In the genomic region with DNA sequence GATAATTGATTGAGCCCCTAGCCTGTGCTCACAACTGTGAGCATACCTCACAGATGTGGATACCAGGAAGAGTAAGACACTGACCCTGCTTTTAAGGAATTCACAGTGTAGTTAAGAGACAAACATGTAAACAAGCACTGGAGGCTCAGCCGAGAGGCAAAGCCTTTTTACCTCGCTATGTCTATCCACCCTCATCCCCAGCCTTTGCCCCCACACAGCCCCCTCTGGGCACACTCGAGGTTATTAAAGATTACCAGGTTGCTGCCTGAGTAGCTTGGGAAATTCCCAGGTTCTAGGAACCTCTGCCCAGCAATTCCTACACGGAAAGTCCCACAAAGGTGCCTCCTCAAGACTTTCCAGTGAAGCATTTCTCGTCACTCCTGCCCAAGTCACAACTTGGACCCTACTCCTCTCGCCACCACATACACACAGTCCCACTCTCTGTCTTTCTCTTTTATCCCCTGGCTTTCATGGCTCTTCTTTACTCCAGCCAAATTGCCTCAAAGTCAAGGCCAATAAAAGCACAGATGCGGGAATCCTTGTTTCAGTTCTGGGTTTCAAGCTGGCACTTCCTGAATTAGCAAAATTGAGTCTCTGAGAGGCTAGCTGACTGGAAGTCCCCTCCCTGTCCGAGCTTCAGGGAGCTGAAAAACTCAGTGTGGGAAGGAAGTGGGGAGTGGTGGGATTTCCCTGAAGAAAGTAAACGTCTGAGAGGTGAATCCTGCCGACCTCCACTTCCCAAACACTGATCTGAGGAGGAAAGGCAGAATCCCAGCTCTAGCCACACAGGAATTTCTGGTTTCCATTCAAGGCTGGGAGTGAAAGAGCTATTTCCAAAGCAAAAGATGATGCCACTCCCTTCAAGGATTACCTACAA, we compare ENCODE assay signal across 8 cellular contexts. TPM values are rescaled to one million over a fixed set of nuclear protein-coding genes. Genes with fewer than 3 reads are reported as not detected.
A peak's percentile ranks its signal among the peaks of the same experiment; 100 is the strongest.
DNase-seq lines count a peak whose midpoint lies in the region; ATAC-seq and TF ChIP-seq lines count a peak whose summit lies in the region.

No MANE protein-coding gene starts in this region.

- peak overlapping the region; percentile 24 to 78 for H3K4me3 Mint-ChIP-seq in CD14-positive monocyte

- H3K9ac ChIP-seq in mesenchymal stem cell (ENCODE audit: low read length), result peak overlapping the region; percentile 58

- H3K4me2 ChIP-seq in mesenchymal stem cell (ENCODE audit: low read length, poor library complexity, severe bottlenecking), result no peak overlapping the region

- H3K27ac Mint-ChIP-seq in CD14-positive monocyte, result peak overlapping the region; percentile 82 to 97 (median 91)

- 46 to 52% (median 49%) methylated on average over 10 of the region's 10 CpGs for WGBS in adrenal gland, 4 donors
- WGBS in mesenchymal stem cell, result 59% methylated on average over 10 of the region's 10 CpGs

- peaks cover 0 to 2% (median 0%) of the 10 kb centered on the region in 7 donors for H3K9me3 Mint-ChIP-seq in CD14-positive monocyte

- H3K36me3 ChIP-seq in adrenal gland (replicated peaks in 1 of 2) (peaks cover 0 to 15% of the 10 kb centered on the region in 2 donors), mesenchymal stem cell (ENCODE audit: control insufficient read depth in 1 of 2, insufficient read depth in 2 of 2, low read depth in 1 of 2, low read length in 2 of 2) (peaks cover 10 to 27% of the 10 kb centered on the region in 2 experiments)

- H3K23ac ChIP-seq in mesenchymal stem cell (ENCODE audit: low read length in 2 of 2), result no peak overlapping the region

- H3K4ac ChIP-seq in mesenchymal stem cell (ENCODE audit: low read depth in 1 of 2, low read length in 2 of 2), result no peak overlapping the region

- H3K18ac ChIP-seq in mesenchymal stem cell (ENCODE audit: low read depth in 1 of 2, low read length in 2 of 2), result peak overlapping the region in 1 of 2 experiments; percentile 30

- H3K27me3 ChIP-seq in adrenal gland, result no peaks in the 10 kb centered on the region
- peaks cover 0 to 8% of the 10 kb centered on the region in 2 experiments for H3K27me3 ChIP-seq in mesenchymal stem cell (ENCODE audit: control insufficient read depth in 1 of 2, insufficient read depth in 1 of 2, low read length in 2 of 2)

- no peak overlapping the region for H4K91ac ChIP-seq in mesenchymal stem cell (ENCODE audit: low read length)

- TF ChIP-seq POLR2A in adrenal gland (IDR thresholded peaks at IDR 0.05), result no peak

- intact Hi-C loops in CD14-positive monocyte (cut with micrococcal nuclease), result loop anchor here in 1 of 2 donors (5.0 kb wide), 1 partner anchor 51 kb away; a partner anchor contains a TSS
- intact Hi-C loops in adrenal gland (cut with DNase I), result no loop called here

- H2BK12ac ChIP-seq in mesenchymal stem cell (ENCODE audit: low read length in 2 of 2), result no peak overlapping the region

- H3K4me1 ChIP-seq in adrenal gland (replicated peaks in 1 of 2) (peaks cover 21 to 38% of the 10 kb centered on the region in 2 donors), mesenchymal stem cell (ENCODE audit: control insufficient read depth, insufficient read depth, low read depth, low read length) (peaks cover 12% of the 10 kb centered on the region)

- peaks cover 80 to 83% of the 10 kb centered on the region in 2 donors for H3K36me3 Mint-ChIP-seq in CD14-positive monocyte

- H4K8ac ChIP-seq in mesenchymal stem cell (ENCODE audit: low read length), result peak overlapping the region; percentile 33

- H3K27ac ChIP-seq in adrenal gland, result peak overlapping the region in 3 of 5 donors; percentile 40 to 68 (median 48)
- peak overlapping the region; percentile 12 for H3K27ac ChIP-seq in mesenchymal stem cell (ENCODE audit: low read length, poor library complexity, severe bottlenecking)

- no peak overlapping the region for H3K14ac ChIP-seq in mesenchymal stem cell (ENCODE audit: low read length in 2 of 2)

- no peaks in the 10 kb centered on the region for H3K9me3 ChIP-seq in adrenal gland (replicated peaks in 1 of 3)
- no peaks in the 10 kb centered on the region for H3K9me3 ChIP-seq in mesenchymal stem cell (ENCODE audit: control insufficient read depth, low read length)

- H3K4me3 ChIP-seq in adrenal gland, result peak overlapping the region in 1 of 4 donors; percentile 15
- peak overlapping the region in 1 of 2 experiments; percentile 17 for H3K4me3 ChIP-seq in mesenchymal stem cell (ENCODE audit: insufficient read depth in 1 of 2, low read depth in 1 of 2, low read length in 2 of 2)

- no peaks in the 10 kb centered on the region for H3K27me3 Mint-ChIP-seq in CD14-positive monocyte (ENCODE audit: low read depth in 3 of 3)

- DNase-seq in CD14-positive monocyte (ENCODE audit: low spot score) (peak; percentile 64), adrenal gland (peak in 2 of 7 donors; percentile 42 to 51), mesenchymal stem cell (peak; percentile 46), NCI-H146 (lab: John Stamatoyannopoulos, UW) (no peak)

- no peak overlapping the region for H2AK5ac ChIP-seq in mesenchymal stem cell (ENCODE audit: low read length, severe bottlenecking)

- TF ChIP-seq CTCF in CD14-positive monocyte (IDR thresholded peaks at IDR 0.05) (no peak), adrenal gland (IDR thresholded peaks at IDR 0.05) (no peak)

- no peak overlapping the region for H2BK120ac ChIP-seq in mesenchymal stem cell (ENCODE audit: low read depth, low read length)

- no peak overlapping the region for H2BK5ac ChIP-seq in mesenchymal stem cell (ENCODE audit: low read depth, low read length, poor library complexity, severe bottlenecking)

- H2AFZ ChIP-seq in mesenchymal stem cell (ENCODE audit: low read depth, low read length), result no peak overlapping the region

- H3K4me1 Mint-ChIP-seq in CD14-positive monocyte, result peaks cover 71% of the 10 kb centered on the region

- ATAC-seq in HG02759 (IDR thresholded peaks at IDR 0.05; ENCODE audit: unreplicated experiment) (peak; percentile 59), GM19397 (IDR thresholded peaks at IDR 0.05; ENCODE audit: unreplicated experiment) (no peak), HG03175 (IDR thresholded peaks at IDR 0.05; ENCODE audit: unreplicated experiment) (no peak), HG03565 (IDR thresholded peaks at IDR 0.05; ENCODE audit: unreplicated experiment) (no peak)

- no peak overlapping the region for H2BK15ac ChIP-seq in mesenchymal stem cell (ENCODE audit: low read depth, poor library complexity, severe bottlenecking)

- H3K79me1 ChIP-seq in mesenchymal stem cell (replicated peaks; ENCODE audit: low read length, poor library complexity, severe bottlenecking), result no peaks in the 10 kb centered on the region

RNA-seq across cellular contexts. Expression of a gene that starts 7.6 kb away (rescaled TPM):
- 10 to 100 TPM; 22.4 to 24.0 TPM for polyA plus RNA-seq in CD14-positive monocyte
- 10 to 100 TPM; 37.0 to 62.9 (median 42.7) TPM for total RNA-seq in adrenal gland
- 10 to 100 TPM; 38.1 to 57.3 (median 39.9) TPM for polyA plus RNA-seq in adrenal gland
- polyA plus RNA-seq in mesenchymal stem cell (2013, experiment 1 of 2), result 0.95 TPM
- polyA plus RNA-seq in mesenchymal stem cell (2013, experiment 2 of 2), result 0.85 TPM

RNA-seq across cellular contexts. Expression of a gene that starts 34.6 kb away (rescaled TPM):
- polyA plus RNA-seq in CD14-positive monocyte (1 to 10 TPM; 1.4 to 9.9 TPM), adrenal gland (1 to 10 TPM in 2 of 3 donors, under 1 TPM in 1; 0.35 to 3.0 (median 2.7) TPM)
- total RNA-seq in adrenal gland, result 1 to 10 TPM in 5 of 8 donors, under 1 TPM in 2, not detected in 1; 0.84 to 9.1 (median 2.8) TPM
- polyA plus RNA-seq in mesenchymal stem cell (2013, experiment 1 of 2), result not detected
- polyA plus RNA-seq in mesenchymal stem cell (2013, experiment 2 of 2), result not detected

RNA-seq across cellular contexts. Expression of a gene that starts 52.9 kb away (rescaled TPM):
- polyA plus RNA-seq in CD14-positive monocyte, result 10 to 100 TPM; 20.8 to 26.9 TPM
- 10 to 100 TPM; 30.3 to 46.3 (median 38.1) TPM for total RNA-seq in adrenal gland
- 10 to 100 TPM; 17.0 to 55.8 (median 21.7) TPM for polyA plus RNA-seq in adrenal gland
- polyA plus RNA-seq in mesenchymal stem cell (2013, experiment 1 of 2), result 16.8 TPM
- 17.3 TPM for polyA plus RNA-seq in mesenchymal stem cell (2013, experiment 2 of 2)

RNA-seq across cellular contexts. Expression of a gene that starts 53.0 kb away (rescaled TPM):
- 100 to 1,000 TPM; 190 to 204 TPM for polyA plus RNA-seq in CD14-positive monocyte
- 100 to 1,000 TPM in 2 of 8 donors, 10 to 100 TPM in 6; 39.7 to 126 (median 50.7) TPM for total RNA-seq in adrenal gland
- 10 to 100 TPM; 21.2 to 59.2 (median 48.1) TPM for polyA plus RNA-seq in adrenal gland
- polyA plus RNA-seq in mesenchymal stem cell (2013, experiment 1 of 2), result 46.9 TPM
- polyA plus RNA-seq in mesenchymal stem cell (2013, experiment 2 of 2), result 48.3 TPM
